Comparison of ENCODE assay signal across 4 cellular contexts in genomic region chr22:23560215-23560614, GRCh38. TPM values are rescaled to one million over a fixed set of nuclear protein-coding genes. Genes with fewer than 3 reads are reported as not detected.
"Had no signal": no experiment of that assay in that cellular context is flagged by ENCODE, and none has a peak within 500 bp of the region (broad histone marks: within the 10 kb centered on the region; RNA-seq: fewer than 3 reads in every experiment).

No MANE protein-coding gene starts in this region.

RNA-seq across cellular contexts. Expression of gene IGLL1, which starts 19.9 kb away (rescaled TPM):
- total RNA-seq: HT-29, HT1080, IMR-90 had no signal
- polyA plus RNA-seq: IgD-negative memory B cell, IMR-90 had no signal
